9 cellular contexts compared by ENCODE assay signal in the genomic region with DNA sequence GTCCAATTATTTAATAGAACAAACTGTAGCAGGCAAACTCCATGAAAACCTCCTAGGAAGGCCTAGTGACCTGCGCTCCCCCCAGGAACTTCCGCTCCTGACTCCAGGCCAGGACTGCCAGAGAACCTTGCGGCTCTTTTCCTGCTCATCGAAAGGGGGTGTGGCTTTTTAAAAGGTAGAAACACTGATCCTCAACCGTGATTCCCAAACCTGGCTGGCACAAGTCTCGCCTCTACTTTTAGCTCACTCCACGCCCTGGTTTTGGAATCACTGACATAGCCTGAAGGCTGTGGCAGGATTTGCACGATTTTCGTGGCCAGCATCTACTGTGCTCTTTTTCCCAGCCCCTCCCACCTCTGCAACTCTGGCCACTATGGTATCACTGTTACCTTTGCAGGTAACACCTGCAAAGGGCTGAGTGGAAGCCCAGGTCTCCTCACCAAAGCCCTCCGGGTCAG. TPM values are rescaled to one million over a fixed set of nuclear protein-coding genes. Genes with fewer than 3 reads are reported as not detected.
DNase-seq lines count a peak whose midpoint lies in the region; ATAC-seq and TF ChIP-seq lines count a peak whose summit lies in the region.
"Had no signal": no experiment of that assay in that cellular context is flagged by ENCODE, and none has a peak within 500 bp of the region (broad histone marks: within the 10 kb centered on the region; RNA-seq: fewer than 3 reads in every experiment).

No MANE protein-coding gene starts in this region.

- in situ Hi-C loops in GM13977 (cut with MboI; ENCODE audit: low pct_unique_long_range_greater_than_20kb, low sequenced_read_pairs, unreplicated experiment) = no loop called here

- H3K27ac ChIP-seq in duodenal mucosa (ENCODE audit: low read depth, low read length) (peak overlapping the region; percentile 95), mesodermal cell (ENCODE audit: low read depth, low read length, severe bottlenecking) (peak overlapping the region; percentile 100), upper lobe of right lung (peak overlapping the region; percentile 95)

- H3K36me3 ChIP-seq in duodenal mucosa (ENCODE audit: control insufficient read depth in 1 of 2, insufficient read depth in 2 of 2, low read length in 2 of 2) (no peaks in the 10 kb centered on the region), mesodermal cell (ENCODE audit: control insufficient read depth, insufficient read depth, low read length) (peaks cover 13% of the 10 kb centered on the region), upper lobe of right lung (no peaks in the 10 kb centered on the region)

- TF ChIP-seq CTCF in upper lobe of right lung (IDR thresholded peaks at IDR 0.05) (no peak), GM13977 (IDR thresholded peaks at IDR 0.05; ENCODE audit: extremely low read depth, insufficient read depth, missing control alignments) (no peak)

- WGBS in mesodermal cell (ENCODE audit: insufficient coverage in 2 of 2), 2 experiments = 15 to 17% methylated on average over 10 of the region's 10 CpGs

- H3K27me3 ChIP-seq in duodenal mucosa (ENCODE audit: control insufficient read depth in 1 of 2, insufficient read depth in 2 of 2, low read length in 2 of 2) (no peaks in the 10 kb centered on the region), upper lobe of right lung (no peaks in the 10 kb centered on the region)

- H3K9me3 ChIP-seq in duodenal mucosa (ENCODE audit: control insufficient read depth in 1 of 2, low read length in 2 of 2) (no peaks in the 10 kb centered on the region), mesodermal cell (ENCODE audit: control insufficient read depth, low read length) (no peaks in the 10 kb centered on the region), upper lobe of right lung (no peaks in the 10 kb centered on the region)

- ATAC-seq in upper lobe of right lung = peak; percentile 61

- H3K9ac ChIP-seq in duodenal mucosa (ENCODE audit: low read depth in 1 of 2, low read length in 2 of 2) = no peak overlapping the region

- DNase-seq in NCI-H82 (lab: John Stamatoyannopoulos, UW) (peak; percentile 6), NCI-H82 treated with DMSO at 0.1 percent for 48 hours (lab: John Stamatoyannopoulos, UW; ENCODE audit: unreplicated experiment) (no peak), upper lobe of right lung (peak; percentile 76), GM13977 (ENCODE audit: low spot score) (no peak), 8988T (no peak)
- DNase-seq in stimulated activated naive CD4-positive, alpha-beta T cell treated with Interleukin-2 at 50 U/mL for 16 hours (lab: John Stamatoyannopoulos, UW) = no peak
- DNase-seq: AML-193 had no signal

- H3K4me3 ChIP-seq in duodenal mucosa (ENCODE audit: low read depth in 1 of 2, low read length in 2 of 2) = peak overlapping the region; percentile 46 to 52
- no peak overlapping the region for H3K4me3 ChIP-seq in mesodermal cell (ENCODE audit: extremely low read depth, insufficient read depth, low read length, poor library complexity, severe bottlenecking)
- no peak overlapping the region for H3K4me3 ChIP-seq in upper lobe of right lung

- H3K4me1 ChIP-seq in duodenal mucosa (ENCODE audit: control insufficient read depth in 1 of 2, insufficient read depth in 2 of 2, low read length in 2 of 2) (peaks cover 15 to 54% of the 10 kb centered on the region in 2 donors), mesodermal cell (ENCODE audit: control insufficient read depth, insufficient read depth, low read length, poor library complexity, severe bottlenecking) (peaks cover 51% of the 10 kb centered on the region), upper lobe of right lung (peaks cover 88% of the 10 kb centered on the region)

- intact Hi-C loops in upper lobe of right lung (cut with DNase I) = no loop called here

RNA-seq across cellular contexts. Expression of a gene that starts 43.3 kb away (rescaled TPM):
- 49.1 TPM for polyA plus RNA-seq in mesodermal cell (2013, experiment 1 of 2)
- 44.0 TPM for polyA plus RNA-seq in mesodermal cell (2013, experiment 2 of 2)
- 132 TPM for total RNA-seq in upper lobe of right lung

RNA-seq across cellular contexts. Expression of a gene that starts 57.6 kb away (rescaled TPM):
- 28.3 TPM for polyA plus RNA-seq in mesodermal cell (2013, experiment 1 of 2)
- polyA plus RNA-seq in mesodermal cell (2013, experiment 2 of 2) = 35.5 TPM
- 0.35 TPM for total RNA-seq in upper lobe of right lung

Comparison
In these comparisons a context has a peak if more than half of its experiments do, and no peak if none do; other contexts are left out.
1. DNase-seq: peak in NCI-H82 (single experiment) and upper lobe of right lung (single experiment); none in NCI-H82 treated with DMSO at 0.1 percent for 48 hours (single experiment), GM13977 (single experiment), stimulated activated naive CD4-positive, alpha-beta T cell treated with Interleukin-2 at 50 U/mL for 16 hours (single experiment) and 8988T (single experiment).
2. H3K4me3 ChIP-seq: peak in duodenal mucosa (2 of 2); none in mesodermal cell (single experiment) and upper lobe of right lung (single experiment).
3. Peak in every context shown above with its lines, with median percentiles within 50 percentile points of each other: H3K27ac ChIP-seq.